1 cellular context compared by ENCODE assay signal in the genomic region with DNA sequence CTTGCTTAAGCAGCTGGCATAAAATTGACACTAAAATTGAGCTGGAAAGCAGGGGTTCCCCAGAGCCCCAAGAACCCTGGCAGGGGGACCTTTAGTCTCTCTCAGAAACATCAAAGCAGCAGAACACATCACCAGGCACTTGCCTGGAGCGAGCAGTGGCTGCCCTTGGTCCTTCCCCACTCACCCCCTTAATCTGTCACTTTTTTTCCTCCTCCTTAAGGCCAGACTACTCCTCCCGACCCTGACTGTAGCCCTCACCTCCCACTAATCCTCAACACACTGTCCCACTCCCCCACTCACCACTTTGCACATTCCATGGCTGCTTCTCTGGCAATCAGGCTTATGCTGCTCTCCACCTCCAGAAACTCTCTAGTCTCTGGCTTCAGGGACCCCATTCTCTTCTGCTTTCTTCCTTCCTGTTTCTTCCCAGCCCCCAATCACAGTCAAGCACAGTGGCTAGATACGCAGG.
TF ChIP-seq lines count a peak whose summit lies in the region.

No MANE protein-coding gene starts in this region.

TF ChIP-seq in endothelial cell of umbilical vein, 7 proteins besides CTCF, POLR2A, EP300 and RAD21:
- no peak for TF ChIP-seq POLR2AphosphoS5 (IDR thresholded peaks at IDR 0.05; ENCODE audit: insufficient read depth, low read depth, low read length)
- TF ChIP-seq, protein P1, sequence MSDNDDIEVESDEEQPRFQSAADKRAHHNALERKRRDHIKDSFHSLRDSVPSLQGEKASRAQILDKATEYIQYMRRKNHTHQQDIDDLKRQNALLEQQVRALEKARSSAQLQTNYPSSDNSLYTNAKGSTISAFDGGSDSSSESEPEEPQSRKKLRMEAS (IDR thresholded peaks at IDR 0.05; ENCODE audit: insufficient read depth, insufficient read length), result no peak
- TF ChIP-seq MYC (IDR thresholded peaks at IDR 0.05; ENCODE audit: low read depth, low read length), result no peak
- TF ChIP-seq GATA2 (IDR thresholded peaks at IDR 0.05; ENCODE audit: insufficient read depth, insufficient read length, low read depth, low read length), result no peak
- no peak for TF ChIP-seq EZH2 (IDR thresholded peaks at IDR 0.05; ENCODE audit: borderline replicate concordance, low read depth, low read length, severe bottlenecking)
- no peak for TF ChIP-seq JUN (IDR thresholded peaks at IDR 0.05; ENCODE audit: borderline replicate concordance, insufficient read depth, insufficient read length, low read depth)
- TF ChIP-seq FOS (IDR thresholded peaks at IDR 0.05; ENCODE audit: borderline replicate concordance, insufficient read depth, low read length), result no peak
